In genomic region chr17:42577140-42577531, GRCh38 we compare ENCODE assay signal across 8 cellular contexts.
DNase-seq lines count a peak whose midpoint lies in the region; ATAC-seq and TF ChIP-seq lines count a peak whose summit lies in the region.

No MANE protein-coding gene starts in this region.

- no peak for TF ChIP-seq CTCF in GM12864 (IDR thresholded peaks at IDR 0.05; ENCODE audit: low read depth, low read length, missing control alignments)
- TF ChIP-seq CTCF in neutrophil (IDR thresholded peaks at IDR 0.05) = no peak

- ATAC-seq in GM19455 (IDR thresholded peaks at IDR 0.05; ENCODE audit: unreplicated experiment) (no peak), HG03108 (IDR thresholded peaks at IDR 0.05; ENCODE audit: unreplicated experiment) (no peak)

- DNase-seq in GM12864 (ENCODE audit: low read depth) = no peak
- DNase-seq in NCI-H69 (lab: John Stamatoyannopoulos, UW) = peak; percentile 67
- DNase-seq in effector memory CD4-positive, alpha-beta T cell = no peak
- DNase-seq in kidney tubule cell (ENCODE audit: low spot score) = no peak
- no peak for DNase-seq in NCI-H1436 (lab: John Stamatoyannopoulos, UW)

- no peaks in the 10 kb centered on the region for H3K9me3 ChIP-seq in effector memory CD4-positive, alpha-beta T cell (ENCODE audit: control insufficient read depth, low read length)
- no peaks in the 10 kb centered on the region for H3K9me3 ChIP-seq in neutrophil

- peaks cover 36% of the 10 kb centered on the region for H3K36me3 ChIP-seq in effector memory CD4-positive, alpha-beta T cell (ENCODE audit: control insufficient read depth, insufficient read depth, low read length)
- peaks cover 66% of the 10 kb centered on the region for H3K36me3 ChIP-seq in neutrophil

- no peaks in the 10 kb centered on the region for H3K27me3 ChIP-seq in effector memory CD4-positive, alpha-beta T cell (replicated peaks; ENCODE audit: control insufficient read depth, insufficient read depth, low read length, poor library complexity, severe bottlenecking)
- H3K27me3 ChIP-seq in neutrophil = no peaks in the 10 kb centered on the region

- peak overlapping the region; percentile 74 for H3K27ac ChIP-seq in effector memory CD4-positive, alpha-beta T cell (ENCODE audit: insufficient read depth, low read length, poor library complexity, severe bottlenecking)
- H3K27ac ChIP-seq in neutrophil = peak overlapping the region; percentile 96

- H3K4me1 ChIP-seq in effector memory CD4-positive, alpha-beta T cell (ENCODE audit: control insufficient read depth, insufficient read depth, low read length, poor library complexity, severe bottlenecking) = peaks cover 11% of the 10 kb centered on the region
- H3K4me1 ChIP-seq in neutrophil (ENCODE audit: control insufficient read depth in 1 of 2, insufficient read depth in 1 of 2, low read depth in 1 of 2, low read length in 1 of 2) = peaks cover 34 to 50% of the 10 kb centered on the region in 2 experiments

- peak overlapping the region; percentile 66 for H3K4me3 ChIP-seq in GM12864 (ENCODE audit: low read depth, low read length)
- H3K4me3 ChIP-seq in effector memory CD4-positive, alpha-beta T cell (ENCODE audit: insufficient read depth, low read depth, low read length, poor library complexity, severe bottlenecking) = peak overlapping the region; percentile 75
- H3K4me3 ChIP-seq in neutrophil (ENCODE audit: low read depth in 1 of 2, low read length in 1 of 2) = peak overlapping the region; percentile 70 to 74
